In the genomic region with DNA sequence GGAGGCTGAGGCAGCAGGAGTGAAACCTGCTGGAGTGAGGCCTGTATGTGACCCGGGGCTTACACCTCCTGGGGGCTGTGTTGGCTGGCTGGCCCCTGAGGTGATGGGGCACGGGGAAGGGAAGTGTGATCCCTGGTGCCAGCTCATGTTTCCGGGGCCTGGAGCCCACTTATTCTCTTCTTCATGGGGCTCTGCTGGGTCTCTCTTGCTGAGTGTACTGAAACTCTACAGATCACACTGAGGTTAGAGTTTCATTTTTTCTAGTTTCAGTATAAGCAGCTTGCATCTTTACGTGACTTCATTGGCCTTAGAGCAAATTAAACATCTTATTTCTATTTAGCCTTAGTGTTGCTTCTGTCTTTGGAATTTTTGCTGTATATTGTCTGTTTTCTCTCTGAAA, we compare ENCODE assay signal across 22 cellular contexts.
"Had no signal": no experiment of that assay in that cellular context is flagged by ENCODE, and none has a peak within 500 bp of the region (broad histone marks: within the 10 kb centered on the region; RNA-seq: fewer than 3 reads in every experiment).

No MANE protein-coding gene starts in this region.

- H3K4me3 Mint-ChIP-seq: memory B cell; natural killer cell; stimulated activated naive B cell treated with anti-CD40 and anti-IgM and Interleukin-4, amounts not matched to agents 10 μg/mL and 1 μg/mL and 100 μg/mL, for 72 hours; stimulated activated naive CD8-positive, alpha-beta T cell treated with anti-CD3 and anti-CD28 coated beads, Interleukin-15, Interleukin-2, amounts not matched to agents 100 ng/mL and 50 ng/mL, for 24 hours had no signal

- H3K27me3 ChIP-seq: gastrocnemius medialis, ovary, sigmoid colon, transverse colon, upper lobe of right lung, uterus had no signal

- DNase-seq: cortex of kidney; effector CD4-positive, alpha-beta T cell; gastrocnemius medialis; head of caudate nucleus; kidney; natural killer cell; occipital lobe; ovary; posterior cingulate gyrus; right cardiac atrium; sigmoid colon; stimulated activated CD4-positive, alpha-beta T cell treated with anti-CD3 and anti-CD28 coated beads, Interleukin-2, amount 100 ng/mL, for 24 hours; stimulated activated CD4-positive, alpha-beta T cell treated with anti-CD3 and anti-CD28 coated beads, Interleukin-4, amount 100 ng/mL, for 24 hours; stimulated activated naive B cell treated with anti-CD40 and anti-IgM and Interleukin-4, amounts not matched to agents 10 μg/mL and 1 μg/mL and 100 μg/mL, for 72 hours; transverse colon; upper lobe of right lung; uterus had no signal

- H3K4me1 ChIP-seq: upper lobe of right lung, uterus had no signal

- H3K36me3 ChIP-seq: ovary, uterus had no signal

- H3K27ac Mint-ChIP-seq: memory B cell; natural killer cell; stimulated activated naive B cell treated with anti-CD40 and anti-IgM and Interleukin-4, amounts not matched to agents 10 μg/mL and 1 μg/mL and 100 μg/mL, for 72 hours; stimulated activated naive CD8-positive, alpha-beta T cell treated with anti-CD3 and anti-CD28 coated beads, Interleukin-15, Interleukin-2, amounts not matched to agents 100 ng/mL and 50 ng/mL, for 24 hours had no signal

- H3K4me1 Mint-ChIP-seq: memory B cell had no signal

- H3K4me3 ChIP-seq: gastrocnemius medialis, lung, ovary, psoas muscle, sigmoid colon, transverse colon, upper lobe of right lung, uterus had no signal

- H3K27me3 Mint-ChIP-seq: memory B cell; stimulated activated naive B cell treated with anti-CD40 and anti-IgM and Interleukin-4, amounts not matched to agents 10 μg/mL and 1 μg/mL and 100 μg/mL, for 72 hours; stimulated activated naive CD8-positive, alpha-beta T cell treated with anti-CD3 and anti-CD28 coated beads, Interleukin-15, Interleukin-2, amounts not matched to agents 100 ng/mL and 50 ng/mL, for 24 hours had no signal

- H3K9me3 ChIP-seq: gastrocnemius medialis, ovary, psoas muscle, sigmoid colon, transverse colon, upper lobe of right lung, uterus had no signal

- ATAC-seq: gastrocnemius medialis; left lobe of liver; natural killer cell; psoas muscle; right cardiac atrium; stimulated activated naive B cell treated with anti-CD40 and anti-IgM and Interleukin-4, amounts not matched to agents 10 μg/mL and 1 μg/mL and 100 μg/mL, for 72 hours; upper lobe of right lung had no signal

- H3K27ac ChIP-seq: gastrocnemius medialis, ovary, psoas muscle, sigmoid colon, transverse colon, upper lobe of right lung, uterus had no signal
